ENCODE assay signal across 28 cellular contexts in genomic region chr7:34507191-34507590, GRCh38.
"Had no signal": no experiment of that assay in that cellular context is flagged by ENCODE, and none has a peak within 500 bp of the region (broad histone marks: within the 10 kb centered on the region; RNA-seq: fewer than 3 reads in every experiment).

No MANE protein-coding gene starts in this region.

- H3K4me3 ChIP-seq: colonic mucosa, coronary artery, dorsolateral prefrontal cortex, esophagus muscularis mucosa, esophagus squamous epithelium, gastrocnemius medialis, gastroesophageal sphincter, heart left ventricle, heart right ventricle, hepatocyte had no signal

- ATAC-seq: effector memory CD8-positive, alpha-beta T cell; esophagus mucosa; foreskin keratinocyte; gastrocnemius medialis; gastroesophageal sphincter; heart left ventricle; heart right ventricle had no signal

- H3K27ac ChIP-seq: colonic mucosa, coronary artery, dorsolateral prefrontal cortex, epithelial cell of prostate, esophagus muscularis mucosa, esophagus squamous epithelium, foreskin keratinocyte, gastrocnemius medialis, gastroesophageal sphincter, heart left ventricle, heart right ventricle, hepatocyte had no signal

- FAIRE-seq: endometrium, endothelial cell of umbilical vein, frontal cortex had no signal

- H3K27me3 ChIP-seq: colonic mucosa, dorsolateral prefrontal cortex, esophagus muscularis mucosa, esophagus squamous epithelium, foreskin keratinocyte, gastrocnemius medialis, gastroesophageal sphincter, heart left ventricle, heart right ventricle, hepatocyte had no signal

- H3K79me2 ChIP-seq: hepatocyte had no signal

- H3K4me2 ChIP-seq: hepatocyte had no signal

- H3K9me3 ChIP-seq: colonic mucosa, esophagus squamous epithelium, gastrocnemius medialis had no signal

- DNase-seq: colonic mucosa; cortex of kidney; dermis blood vessel endothelial cell; dorsolateral prefrontal cortex; effector CD4-positive, alpha-beta T cell; effector CD8-positive, alpha-beta T cell; effector memory CD4-positive, alpha-beta T cell; effector memory CD8-positive, alpha-beta T cell; endodermal cell; erythroblast; esophagus squamous epithelium; foreskin fibroblast; foreskin melanocyte; gastrocnemius medialis; glutamatergic neuron; head of caudate nucleus; heart left ventricle; heart right ventricle had no signal

- H2AFZ ChIP-seq: hepatocyte had no signal

- H3K4me1 ChIP-seq: colonic mucosa, esophagus muscularis mucosa, esophagus squamous epithelium, foreskin keratinocyte, gastrocnemius medialis, gastroesophageal sphincter, heart left ventricle, heart right ventricle had no signal

- H3K36me3 ChIP-seq: colonic mucosa, esophagus muscularis mucosa, esophagus squamous epithelium, gastrocnemius medialis, gastroesophageal sphincter, heart left ventricle, heart right ventricle had no signal
